In genomic region chr12:97313471-97314190, GRCh38 we compare ENCODE assay signal across 21 cellular contexts.
DNase-seq lines count a peak whose midpoint lies in the region; ATAC-seq and TF ChIP-seq lines count a peak whose summit lies in the region.
"Had no signal": no experiment of that assay in that cellular context is flagged by ENCODE, and none has a peak within 500 bp of the region (broad histone marks: within the 10 kb centered on the region; RNA-seq: fewer than 3 reads in every experiment).

No MANE protein-coding gene starts in this region.

- no peaks in the 10 kb centered on the region for H3K36me3 ChIP-seq in smooth muscle cell (ENCODE audit: low read depth)
- H3K36me3 ChIP-seq: lower lobe of right lung, right lobe of liver, upper lobe of left lung had no signal

- no peak overlapping the region for H2AFZ ChIP-seq in smooth muscle cell (ENCODE audit: low read depth)
- H2AFZ ChIP-seq: parathyroid adenoma had no signal

- H3K4me3 ChIP-seq in smooth muscle cell: no peak overlapping the region
- H3K4me3 ChIP-seq: lower lobe of right lung, right lobe of liver, upper lobe of left lung had no signal

- no peak overlapping the region for H3K9ac ChIP-seq in smooth muscle cell (ENCODE audit: low read depth)
- H3K9ac ChIP-seq: parathyroid adenoma had no signal

- no peaks in the 10 kb centered on the region for H3K9me3 ChIP-seq in smooth muscle cell (replicated peaks; ENCODE audit: low read depth)
- H3K9me3 ChIP-seq: lower lobe of right lung, right lobe of liver, upper lobe of left lung had no signal

- no peaks in the 10 kb centered on the region for H3K27me3 ChIP-seq in smooth muscle cell (ENCODE audit: low read depth)
- H3K27me3 ChIP-seq: right lobe of liver, upper lobe of left lung had no signal

- H3K4me2 ChIP-seq in smooth muscle cell: peak overlapping the region; percentile 13

- no peak overlapping the region for H3K27ac ChIP-seq in smooth muscle cell (ENCODE audit: low read depth)
- H3K27ac ChIP-seq: C4-2B, lower lobe of right lung, parathyroid adenoma, right lobe of liver, RWPE1, upper lobe of left lung had no signal

- H3F3A ChIP-seq in smooth muscle cell (ENCODE audit: low read depth): no peaks in the 10 kb centered on the region

- H4K20me1 ChIP-seq in smooth muscle cell (ENCODE audit: low read depth): no peaks in the 10 kb centered on the region

- WGBS in smooth muscle cell (ENCODE audit: low lambda C conversion rate): 10% methylated on average over 2 of the region's 2 CpGs

- DNase-seq in HT-29 (ENCODE audit: low spot score) (peak; percentile 55), T1000 (lab: John Stamatoyannopoulos, UW) (peak; percentile 45), islet precursor cell (peak; percentile 86), smooth muscle cell (lab: John Stamatoyannopoulos, UW; ENCODE audit: unreplicated experiment) (no peak), NOMO-1 treated with dmso at 0.1 percent for 144 hours (lab: John Stamatoyannopoulos, UW; ENCODE audit: unreplicated experiment) (no peak), DMS153 (lab: John Stamatoyannopoulos, UW) (no peak)
- DNase-seq: activated CD4-positive, alpha-beta T cell treated with anti-CD3 and anti-CD28 coated beads for 4 hours; activated gamma-delta T cell treated with Interleukin-2 at 50 U/mL for 16 hours; activated T-cell treated with anti-CD3 and anti-CD28 coated beads for 4 hours; lower lobe of right lung; NCI-H1105; NCI-H187 treated with DMSO at 0.1 percent for 48 hours; right lobe of liver; stimulated activated CD4-positive, alpha-beta T cell treated with anti-CD3 and anti-CD28 coated beads, Interleukin-4, amount 100 ng/mL, for 24 hours; substantia nigra; upper lobe of left lung had no signal

- no peak for TF ChIP-seq CTCF in smooth muscle cell (IDR thresholded peaks at IDR 0.05; ENCODE audit: borderline replicate concordance, insufficient read depth, poor library complexity, severe bottlenecking)

- ATAC-seq in GM19452 (IDR thresholded peaks at IDR 0.05; ENCODE audit: unreplicated experiment): no peak
- ATAC-seq: lower lobe of right lung; stimulated activated memory B cell treated with anti-CD40 and anti-IgM and Interleukin-4, amounts not matched to agents 10 μg/mL and 1 μg/mL and 100 μg/mL, for 72 hours had no signal

- H3K4me1 ChIP-seq in smooth muscle cell (ENCODE audit: low read depth): no peaks in the 10 kb centered on the region
- H3K4me1 ChIP-seq: lower lobe of right lung, parathyroid adenoma, right lobe of liver, upper lobe of left lung had no signal

- H3K79me2 ChIP-seq in smooth muscle cell (ENCODE audit: low read depth): no peaks in the 10 kb centered on the region
- H3K79me2 ChIP-seq: parathyroid adenoma had no signal

Comparison
In these comparisons a context has a peak if more than half of its experiments do, and no peak if none do; other contexts are left out.
1. DNase-seq: peak in HT-29 (single experiment), T1000 (single experiment) and islet precursor cell (single experiment); none in smooth muscle cell (single experiment), NOMO-1 treated with dmso at 0.1 percent for 144 hours (single experiment) and DMS153 (single experiment).